Comparison of ENCODE assay signal across 2 cellular contexts in genomic region chr20:23782366-23782983, GRCh38.
TF ChIP-seq lines count a peak whose summit lies in the region.

No MANE protein-coding gene starts in this region.

TF ChIP-seq in Ishikawa, 13 proteins besides CTCF, POLR2A, EP300 and RAD21:
- TF ChIP-seq NFIC (IDR thresholded peaks at IDR 0.05): no peak
- TF ChIP-seq ZBTB7A (IDR thresholded peaks at IDR 0.05; ENCODE audit: low read depth): no peak
- no peak for TF ChIP-seq FOXM1 (IDR thresholded peaks at IDR 0.05; ENCODE audit: borderline replicate concordance, low read depth)
- no peak for TF ChIP-seq EGR1 (IDR thresholded peaks at IDR 0.05)
- no peak for TF ChIP-seq YY1 (IDR thresholded peaks at IDR 0.05; ENCODE audit: low read depth)
- no peak for TF ChIP-seq TCF12 (IDR thresholded peaks at IDR 0.05; ENCODE audit: low read depth)
- TF ChIP-seq TAF1 (IDR thresholded peaks at IDR 0.05; ENCODE audit: low read depth): no peak
- TF ChIP-seq USF1 (IDR thresholded peaks at IDR 0.05): no peak
- no peak for TF ChIP-seq TEAD4 (IDR thresholded peaks at IDR 0.05)
- no peak for TF ChIP-seq CREB1 (IDR thresholded peaks at IDR 0.05; ENCODE audit: low read depth)
- TF ChIP-seq CEBPB (IDR thresholded peaks at IDR 0.05): no peak
- no peak for TF ChIP-seq REST (IDR thresholded peaks at IDR 0.05; ENCODE audit: low read depth)

TF ChIP-seq in HepG2, 621 proteins besides CTCF, POLR2A, EP300 and RAD21:
- TF ChIP-seq NR2F1 (CRISPR knock-in tag; IDR thresholded peaks at IDR 0.05): no peak
- TF ChIP-seq FIP1L1 (IDR thresholded peaks at IDR 0.05; ENCODE audit: borderline replicate concordance, insufficient read depth, low read depth, low read length): no peak
- TF ChIP-seq TFDP1 (CRISPR knock-in tag; IDR thresholded peaks at IDR 0.05; ENCODE audit: borderline replicate concordance): no peak
- TF ChIP-seq ZNF12 (CRISPR knock-in tag; IDR thresholded peaks at IDR 0.05): no peak
- TF ChIP-seq SMC3 (IDR thresholded peaks at IDR 0.05; ENCODE audit: low read length): peak; percentile 77; the same call in 1 of the 2 replicates
- TF ChIP-seq DRAP1 (CRISPR knock-in tag; IDR thresholded peaks at IDR 0.05): no peak
- peak; percentile 12 for TF ChIP-seq XRCC5 (optimal IDR thresholded peaks at IDR 0.05; ENCODE audit: low read length)
- peak; percentile 51 for TF ChIP-seq STAG1 (CRISPR knock-in tag; IDR thresholded peaks at IDR 0.05)
- TF ChIP-seq TBX3 (IDR thresholded peaks at IDR 0.05; ENCODE audit: borderline replicate concordance): no peak
- TF ChIP-seq SNAI1 (CRISPR knock-in tag; IDR thresholded peaks at IDR 0.05; ENCODE audit: borderline replicate concordance): no peak
